ENCODE assay signal across 18 cellular contexts in the genomic region with DNA sequence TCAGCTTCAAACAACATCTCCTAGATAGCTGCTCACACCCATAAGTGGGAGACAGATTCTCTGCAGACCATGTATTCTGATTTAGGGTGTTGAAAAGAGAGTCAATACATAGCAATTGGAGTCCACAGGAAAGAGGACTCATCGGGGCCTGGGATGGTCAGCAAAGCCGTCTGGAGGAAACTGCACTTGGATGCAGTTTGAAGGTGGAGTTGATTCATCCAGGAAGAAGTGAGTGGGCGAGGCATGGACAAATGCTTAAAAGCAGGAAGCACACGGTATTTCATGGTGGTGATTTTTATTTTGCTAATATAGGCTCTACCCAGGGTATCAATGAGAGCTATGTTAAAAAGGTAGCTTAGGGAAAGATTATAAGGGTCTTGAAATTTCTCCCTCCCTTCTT. TPM values are rescaled to one million over a fixed set of nuclear protein-coding genes. Genes with fewer than 3 reads are reported as not detected.
DNase-seq lines count a peak whose midpoint lies in the region; ATAC-seq and TF ChIP-seq lines count a peak whose summit lies in the region.
"Had no signal": no experiment of that assay in that cellular context is flagged by ENCODE, and none has a peak within 500 bp of the region (broad histone marks: within the 10 kb centered on the region; RNA-seq: fewer than 3 reads in every experiment).

No MANE protein-coding gene starts in this region.

- no peak overlapping the region for H3K4me3 ChIP-seq in HCT116 (replicated peaks in 1 of 2; ENCODE audit: low read depth in 1 of 2, low read length in 2 of 2)
- no peak overlapping the region for H3K4me3 ChIP-seq in fibroblast of mammary gland (ENCODE audit: control insufficient read depth, low read depth, low read length)
- H3K4me3 ChIP-seq in suprapubic skin: no peak overlapping the region
- no peak overlapping the region for H3K4me3 ChIP-seq in CD4-positive, alpha-beta memory T cell (ENCODE audit: low read length in 2 of 2)
- H3K4me3 ChIP-seq: BLaER1, SJCRH30 had no signal

- DNase-seq in HCT116 (ENCODE audit: low read depth, low spot score) (no peak), RKO (ENCODE audit: low spot score) (peak; percentile 11), fibroblast of mammary gland (ENCODE audit: low read depth) (peak; percentile 59), non-pigmented ciliary epithelial cell (ENCODE audit: low read depth) (peak; percentile 20), suprapubic skin (ENCODE audit: low spot score in 2 of 2) (no peak)
- no peak for DNase-seq in activated CD4-positive, CD25-positive, alpha-beta regulatory T cell treated with anti-CD3 and anti-CD28 coated beads, Interleukin-2, amount 50 U/mL, for 72 hours
- DNase-seq in CD4-positive, alpha-beta memory T cell: no peak
- DNase-seq: DMS79, H9, NCI-H1105 treated with DMSO at 0.1 percent for 48 hours, NCI-H1694, NCI-H2227 treated with DMSO at 0.1 percent for 48 hours, NCI-H524, NCI-H82, SJCRH30 had no signal

- no peaks in the 10 kb centered on the region for H3K36me3 Mint-ChIP-seq in CD4-positive, alpha-beta memory T cell

- BruUV-seq in HCT116 (replicated peaks; lab: Mats Ljungman, UMichigan): no TSS peak

- H3K27me3 ChIP-seq in HCT116 (ENCODE audit: insufficient read depth, low read length) (no peaks in the 10 kb centered on the region), suprapubic skin (no peaks in the 10 kb centered on the region)
- H3K27me3 ChIP-seq in CD4-positive, alpha-beta memory T cell (ENCODE audit: insufficient read depth, low read length): no peaks in the 10 kb centered on the region
- H3K27me3 ChIP-seq: BLaER1, SJCRH30 had no signal

- H3K4me1 Mint-ChIP-seq in CD4-positive, alpha-beta memory T cell: no peaks in the 10 kb centered on the region
- H3K4me1 Mint-ChIP-seq: H9 had no signal

- WGBS in suprapubic skin: 68% methylated on average over 4 of the region's 4 CpGs

- TF ChIP-seq CTCF in HCT116 (IDR thresholded peaks at IDR 0.05 in 2 of 3, conservative IDR thresholded peaks at IDR 0.05 in 1 of 3; ENCODE audit: borderline replicate concordance in 1 of 3, insufficient read depth in 1 of 3, low read depth in 2 of 3, low read length in 2 of 3) (no peak), fibroblast of mammary gland (conservative IDR thresholded peaks at IDR 0.05; ENCODE audit: control insufficient read depth, insufficient read depth, low read depth, low read length) (no peak), suprapubic skin (IDR thresholded peaks at IDR 0.05) (no peak)

- TF ChIP-seq POLR2A in HCT116 (IDR thresholded peaks at IDR 0.05; ENCODE audit: borderline replicate concordance, extremely low read depth, insufficient read depth, insufficient read length) (no peak), suprapubic skin (IDR thresholded peaks at IDR 0.05) (no peak)

- RAD21 ChIA-PET in HCT116 (lab: Charles Lee; ENCODE audit: low non-redundant PET in 1 of 2, low total read pairs in 2 of 2, uncharacterized antibody in 2 of 2, unreplicated experiment in 2 of 2): no interaction called here

- no peaks in the 10 kb centered on the region for H3K9me2 ChIP-seq in HCT116 (ENCODE audit: insufficient read depth)

- H3K9me3 ChIP-seq in HCT116 (ENCODE audit: control insufficient read depth in 1 of 2, insufficient read depth in 1 of 2, low read depth in 1 of 2, low read length in 2 of 2): no peaks in the 10 kb centered on the region
- H3K9me3 ChIP-seq in suprapubic skin: no peaks in the 10 kb centered on the region
- no peaks in the 10 kb centered on the region for H3K9me3 ChIP-seq in CD4-positive, alpha-beta memory T cell (ENCODE audit: control insufficient read depth in 1 of 2, low read length in 2 of 2)
- H3K9me3 ChIP-seq: BLaER1, SJCRH30 had no signal

- H3K9me3 Mint-ChIP-seq in CD4-positive, alpha-beta memory T cell: peaks cover 0 to 2% (median 0%) of the 10 kb centered on the region in 8 donors
- H3K9me3 Mint-ChIP-seq: H9 had no signal

- no peak overlapping the region for H3K27ac ChIP-seq in HCT116 (ENCODE audit: low read depth, low read length)
- H3K27ac ChIP-seq in suprapubic skin: no peak overlapping the region
- H3K27ac ChIP-seq in CD4-positive, alpha-beta memory T cell (ENCODE audit: low read depth, low read length): no peak overlapping the region
- H3K27ac ChIP-seq: BLaER1, HL-60, SJCRH30 had no signal

- H3K4me3 Mint-ChIP-seq in CD4-positive, alpha-beta memory T cell: no peak overlapping the region
- H3K4me3 Mint-ChIP-seq: H9 had no signal

- H3K27ac Mint-ChIP-seq in CD4-positive, alpha-beta memory T cell: no peak overlapping the region
- H3K27ac Mint-ChIP-seq: H9 had no signal

- H3K36me3 ChIP-seq in HCT116 (ENCODE audit: control insufficient read depth in 1 of 2, insufficient read depth in 2 of 2, low read length in 2 of 2): no peaks in the 10 kb centered on the region
- H3K36me3 ChIP-seq in suprapubic skin: no peaks in the 10 kb centered on the region
- H3K36me3 ChIP-seq in CD4-positive, alpha-beta memory T cell (ENCODE audit: insufficient read depth, low read length): no peaks in the 10 kb centered on the region
- H3K36me3 ChIP-seq: BLaER1, SJCRH30 had no signal

- no peak overlapping the region for H3K9ac ChIP-seq in HCT116 (ENCODE audit: low read length)
- H3K9ac ChIP-seq: BLaER1 had no signal

- intact Hi-C loops in HCT116 (cut with micrococcal nuclease): no loop called here
- intact Hi-C loops in CD4-positive, alpha-beta memory T cell (cut with micrococcal nuclease): no loop called here

- TF ChIP-seq RAD21 in HCT116 (IDR thresholded peaks at IDR 0.05; ENCODE audit: low read depth): no peak

- no peak for ATAC-seq in HCT116
- ATAC-seq in GM18858 (IDR thresholded peaks at IDR 0.05; ENCODE audit: unreplicated experiment): no peak

- no peaks in the 10 kb centered on the region for H4K20me1 ChIP-seq in HCT116 (ENCODE audit: insufficient read depth)
- H4K20me1 ChIP-seq: BLaER1 had no signal

- H2AFZ ChIP-seq in HCT116 (ENCODE audit: low read depth, low read length, poor library complexity, severe bottlenecking): no peak overlapping the region

- no peaks in the 10 kb centered on the region for H3K79me2 ChIP-seq in HCT116 (ENCODE audit: insufficient read depth, low read length)

- POLR2A ChIA-PET in HCT116 (lab: Charles Lee): no interaction called here
- POLR2A ChIA-PET in CD4-positive, alpha-beta memory T cell (lab: Charles Lee; ENCODE audit: partially characterized antibody): no interaction called here

- H3K27me3 Mint-ChIP-seq in CD4-positive, alpha-beta memory T cell: no peaks in the 10 kb centered on the region

- H3K4me2 ChIP-seq in HCT116 (ENCODE audit: low read length): no peak overlapping the region
- H3K4me2 ChIP-seq: BLaER1 had no signal

- H3K4me1 ChIP-seq in HCT116 (ENCODE audit: control insufficient read depth in 1 of 2, insufficient read depth in 2 of 2, low read length in 2 of 2) (no peaks in the 10 kb centered on the region), suprapubic skin (no peaks in the 10 kb centered on the region)
- no peaks in the 10 kb centered on the region for H3K4me1 ChIP-seq in CD4-positive, alpha-beta memory T cell (ENCODE audit: insufficient read depth, low read length)
- H3K4me1 ChIP-seq: BLaER1, SJCRH30 had no signal

- CTCF ChIA-PET in HCT116 (lab: Charles Lee): no interaction called here
- CTCF ChIA-PET in CD4-positive, alpha-beta memory T cell (lab: Charles Lee; ENCODE audit: partially characterized antibody): interaction anchor here (1.0 kb wide), 1 partner anchor 30 kb away, joined by 3 read pairs; no protein-coding TSS in a partner anchor

- no peak for TF ChIP-seq EP300 in suprapubic skin (IDR thresholded peaks at IDR 0.05)

TF ChIP-seq in HCT116, 20 proteins besides CTCF, POLR2A, EP300 and RAD21:
- TF ChIP-seq, protein P1, sequence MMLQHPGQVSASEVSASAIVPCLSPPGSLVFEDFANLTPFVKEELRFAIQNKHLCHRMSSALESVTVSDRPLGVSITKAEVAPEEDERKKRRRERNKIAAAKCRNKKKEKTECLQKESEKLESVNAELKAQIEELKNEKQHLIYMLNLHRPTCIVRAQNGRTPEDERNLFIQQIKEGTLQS (IDR thresholded peaks at IDR 0.05): no peak
- TF ChIP-seq EGR1 (IDR thresholded peaks at IDR 0.05; ENCODE audit: low read depth) (0 out of 2 replicates have a peak, but pooled peaks have one; percentile 21), POLR2AphosphoS5 (IDR thresholded peaks at IDR 0.05; ENCODE audit: low read depth, low read length) (no peak)
TF ChIP-seq in HCT116: peak in this region for 1.

RNA-seq across cellular contexts. Expression of a gene that starts 36.8 kb away (rescaled TPM):
- 1.9 TPM for total RNA-seq in HCT116 (2021; ENCODE audit: unreplicated experiment)
- 2.2 and 3.0 TPM in 2 replicates for polyA plus RNA-seq in HCT116 (2012)
- 1 to 10 TPM; 1.4 to 2.3 (median 2.0) TPM for total RNA-seq in suprapubic skin
- total RNA-seq in CD4-positive, alpha-beta memory T cell: not detected
- not detected for polyA plus RNA-seq in CD4-positive, alpha-beta memory T cell
- total RNA-seq: H9 had no signal

Comparison
In these comparisons a context has a peak if more than half of its experiments do, and no peak if none do; other contexts are left out.
1. DNase-seq: peak in RKO (single experiment), fibroblast of mammary gland (single experiment) and non-pigmented ciliary epithelial cell (single experiment); none in HCT116 (single experiment), suprapubic skin (0 of 2), activated CD4-positive, CD25-positive, alpha-beta regulatory T cell treated with anti-CD3 and anti-CD28 coated beads, Interleukin-2, amount 50 U/mL, for 72 hours (single experiment) and CD4-positive, alpha-beta memory T cell (0 of 5).